Comparison of ENCODE assay signal across 16 cellular contexts in genomic region chr3:157541506-157542236, GRCh38.
"Had no signal": no experiment of that assay in that cellular context is flagged by ENCODE, and none has a peak within 500 bp of the region (broad histone marks: within the 10 kb centered on the region; RNA-seq: fewer than 3 reads in every experiment).

No MANE protein-coding gene starts in this region.

- DNase-seq: effector CD4-positive, alpha-beta T cell; foreskin fibroblast; hippocampal formation; mesendoderm; naive B cell; sigmoid colon; stimulated activated CD4-positive, alpha-beta T cell treated with anti-CD3 and anti-CD28 coated beads, Interleukin-2, amount 100 ng/mL, for 24 hours; stimulated activated CD4-positive, alpha-beta T cell treated with anti-CD3 and anti-CD28 coated beads, Interleukin-4, amount 100 ng/mL, for 4 hours; stimulated activated naive B cell treated with anti-CD40 and anti-IgM and Interleukin-4, amounts not matched to agents 10 μg/mL and 1 μg/mL and 100 μg/mL, for 72 hours; stimulated activated naive CD8-positive, alpha-beta T cell treated with anti-CD3 and anti-CD28 coated beads, Interleukin-15, amount 100 ng/mL, for 72 hours; testis had no signal

- H3K4me1 ChIP-seq: psoas muscle, testis had no signal

- H3K27ac Mint-ChIP-seq: naive B cell; nephron progenitor cell; stimulated activated naive B cell treated with anti-CD40 and anti-IgM and Interleukin-4, amounts not matched to agents 10 μg/mL and 1 μg/mL and 100 μg/mL, for 72 hours; stimulated activated naive CD8-positive, alpha-beta T cell treated with anti-CD3 and anti-CD28 coated beads, Interleukin-15, amount 100 ng/mL, for 72 hours had no signal

- H3K27me3 ChIP-seq: sigmoid colon, testis had no signal

- H3K27ac ChIP-seq: coronary artery, esophagus muscularis mucosa, psoas muscle, testis had no signal

- ATAC-seq: stimulated activated naive B cell treated with anti-CD40 and anti-IgM and Interleukin-4, amounts not matched to agents 10 μg/mL and 1 μg/mL and 100 μg/mL, for 72 hours; stimulated activated naive CD8-positive, alpha-beta T cell treated with anti-CD3 and anti-CD28 coated beads, Interleukin-15, amount 100 ng/mL, for 72 hours had no signal

- H3K4me3 ChIP-seq: psoas muscle had no signal

- H3K4me1 Mint-ChIP-seq: naive B cell; nephron progenitor cell; stimulated activated naive B cell treated with anti-CD40 and anti-IgM and Interleukin-4, amounts not matched to agents 10 μg/mL and 1 μg/mL and 100 μg/mL, for 72 hours; stimulated activated naive CD8-positive, alpha-beta T cell treated with anti-CD3 and anti-CD28 coated beads, Interleukin-15, amount 100 ng/mL, for 72 hours had no signal

- H3K9me3 ChIP-seq: psoas muscle, sigmoid colon, testis had no signal

- H3K4me3 Mint-ChIP-seq: stimulated activated naive B cell treated with anti-CD40 and anti-IgM and Interleukin-4, amounts not matched to agents 10 μg/mL and 1 μg/mL and 100 μg/mL, for 72 hours; stimulated activated naive CD8-positive, alpha-beta T cell treated with anti-CD3 and anti-CD28 coated beads, Interleukin-15, amount 100 ng/mL, for 72 hours had no signal

- H3K36me3 ChIP-seq: esophagus muscularis mucosa, sigmoid colon, tibial nerve had no signal
